ENCODE assay signal across 38 cellular contexts in the genomic region with DNA sequence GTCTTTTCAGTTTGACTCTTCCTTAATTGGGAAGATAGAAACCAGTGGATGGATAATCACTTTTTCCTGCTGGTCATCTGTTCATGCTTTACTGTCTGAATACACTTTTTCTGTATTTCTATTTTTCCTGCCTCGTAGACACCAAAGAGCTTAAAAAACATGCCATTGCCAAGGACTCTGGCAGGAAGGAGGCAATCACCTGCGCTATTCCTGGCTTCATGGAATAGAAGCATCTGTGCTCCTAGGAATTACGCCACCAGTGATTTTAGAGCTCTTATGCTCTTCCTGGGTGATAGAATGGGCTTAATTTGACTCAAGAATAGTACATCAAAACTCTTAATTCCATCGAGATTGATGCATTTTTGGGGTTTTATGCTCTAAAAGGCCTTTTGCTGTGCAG. TPM values are rescaled to one million over a fixed set of nuclear protein-coding genes. Genes with fewer than 3 reads are reported as not detected.
"Had no signal": no experiment of that assay in that cellular context is flagged by ENCODE, and none has a peak within 500 bp of the region (broad histone marks: within the 10 kb centered on the region; RNA-seq: fewer than 3 reads in every experiment).

No MANE protein-coding gene starts in this region.

- H3K4me3 ChIP-seq: ascending aorta, cardiac muscle cell, PC-9 had no signal

- H3K9me3 Mint-ChIP-seq: activated CD8-positive, alpha-beta T cell treated with anti-CD3 and anti-CD28 coated beads for 36 hours; activated naive CD8-positive, alpha-beta T cell treated with anti-CD3 and anti-CD28 coated beads for 36 hours; activated T-cell treated with anti-CD3 and anti-CD28 coated beads, Interleukin-2, amount 50 U/mL, for 72 hours; activated T-helper 17 cell treated with anti-CD3 and anti-CD28 coated beads, Interleukin-2, amount 50 U/mL, for 72 hours; T-cell had no signal

- H3K4me3 Mint-ChIP-seq: activated CD8-positive, alpha-beta T cell treated with anti-CD3 and anti-CD28 coated beads for 36 hours; activated naive CD8-positive, alpha-beta T cell treated with anti-CD3 and anti-CD28 coated beads for 36 hours; activated T-cell treated with anti-CD3 and anti-CD28 coated beads, Interleukin-2, amount 50 U/mL, for 72 hours; activated T-helper 17 cell treated with anti-CD3 and anti-CD28 coated beads, Interleukin-2, amount 50 U/mL, for 72 hours; T-cell had no signal

- H2AFZ ChIP-seq: PC-9 had no signal

- H3K9ac ChIP-seq: KMS-11 had no signal

- H3K27me3 ChIP-seq: ascending aorta, cardiac muscle cell had no signal

- DNase-seq: activated CD4-positive, alpha-beta T cell treated with anti-CD3 and anti-CD28 coated beads for 1 hour; activated CD4-positive, alpha-beta T cell treated with anti-CD3 and anti-CD28 coated beads for 48 hours; activated CD4-positive, CD25-positive, alpha-beta regulatory T cell; activated CD8-positive, alpha-beta T cell treated with anti-CD3 and anti-CD28 coated beads for 36 hours; activated effector memory CD4-positive, alpha-beta T cell treated with anti-CD3 and anti-CD28 coated beads, Interleukin-2, amount 50 U/mL, for 16 hours; activated naive CD4-positive, alpha-beta T cell; activated naive CD4-positive, alpha-beta T cell treated with anti-CD3 and anti-CD28 coated beads, Interleukin-2, amount 50 U/mL, for 16 hours; activated naive CD8-positive, alpha-beta T cell treated with anti-CD3 and anti-CD28 coated beads for 36 hours; activated T-cell treated with anti-CD3 and anti-CD28 coated beads, Interleukin-2, amount 50 U/mL, for 1 hour; activated T-cell treated with anti-CD3 and anti-CD28 coated beads, Interleukin-2, amount 50 U/mL, for 72 hours; amniotic stem cell; MM.1S; MV-4-11; NCI-H1092; NCI-H1436 treated with DMSO at 0.1 percent for 48 hours; NCI-H1694 treated with DMSO at 0.1 percent for 48 hours; NCI-H2029; NCI-H345; NCI-H524 treated with DMSO at 0.1 percent for 48 hours; NCI-H748 treated with DMSO at 0.1 percent for 48 hours; NK-92 treated with Interleukin-12 subunit alpha and Interleukin-12 subunit beta, amount 100 ng/mL, for 24 hours; PC-9; SIG-M5; T-cell; T-helper 2 cell; T-helper 9 cell had no signal

- ATAC-seq: activated CD8-positive, alpha-beta T cell treated with anti-CD3 and anti-CD28 coated beads for 36 hours; activated T-cell treated with anti-CD3 and anti-CD28 coated beads, Interleukin-2, amount 50 U/mL, for 72 hours; activated T-helper 17 cell treated with anti-CD3 and anti-CD28 coated beads, Interleukin-2, amount 50 U/mL, for 72 hours; Right ventricle myocardium inferior; SK-N-SH treated with all-trans-retinoic acid at 6 μM for 48 hours; T-cell had no signal

- H3K27ac Mint-ChIP-seq: activated CD8-positive, alpha-beta T cell treated with anti-CD3 and anti-CD28 coated beads for 36 hours; activated naive CD8-positive, alpha-beta T cell treated with anti-CD3 and anti-CD28 coated beads for 36 hours; activated T-cell treated with anti-CD3 and anti-CD28 coated beads, Interleukin-2, amount 50 U/mL, for 72 hours; activated T-helper 17 cell treated with anti-CD3 and anti-CD28 coated beads, Interleukin-2, amount 50 U/mL, for 72 hours; T-cell had no signal

- H3K27ac ChIP-seq: ascending aorta, cardiac muscle cell, KMS-11, PC-9, RWPE1, VCaP had no signal

- H3K4me2 ChIP-seq: KMS-11, PC-9 had no signal

- H3K27me3 Mint-ChIP-seq: activated CD8-positive, alpha-beta T cell treated with anti-CD3 and anti-CD28 coated beads for 36 hours; activated naive CD8-positive, alpha-beta T cell treated with anti-CD3 and anti-CD28 coated beads for 36 hours; activated T-helper 17 cell treated with anti-CD3 and anti-CD28 coated beads, Interleukin-2, amount 50 U/mL, for 72 hours; T-cell had no signal

- H3K9me3 ChIP-seq: ascending aorta had no signal

- H3K36me3 ChIP-seq: ascending aorta, cardiac muscle cell had no signal

- H3K4me1 ChIP-seq: ascending aorta had no signal

RNA-seq across cellular contexts. Expression of gene OR2B11, which starts 15.7 kb away (rescaled TPM):
- total RNA-seq: activated CD8-positive, alpha-beta memory T cell treated with anti-CD3 and anti-CD28 coated beads for 36 hours; activated CD8-positive, alpha-beta T cell treated with anti-CD3 and anti-CD28 coated beads for 36 hours; activated naive CD8-positive, alpha-beta T cell treated with anti-CD3 and anti-CD28 coated beads for 36 hours; activated T-helper 17 cell treated with anti-CD3 and anti-CD28 coated beads, Interleukin-2, amount 50 U/mL, for 72 hours; ascending aorta; cardiac muscle cell; LHCN-M2; NCI-H460; PC-9; Right ventricle myocardium inferior; SK-MEL-5; T-cell had no signal
- polyA plus RNA-seq: cardiac muscle cell had no signal

RNA-seq across cellular contexts. Expression of gene NLRP3, which starts 26.2 kb away (rescaled TPM):
- total RNA-seq: NCI-H460, PC-9 had no signal
- polyA plus RNA-seq: cardiac muscle cell had no signal
